Comparison of ENCODE assay signal across 26 cellular contexts in the genomic region with DNA sequence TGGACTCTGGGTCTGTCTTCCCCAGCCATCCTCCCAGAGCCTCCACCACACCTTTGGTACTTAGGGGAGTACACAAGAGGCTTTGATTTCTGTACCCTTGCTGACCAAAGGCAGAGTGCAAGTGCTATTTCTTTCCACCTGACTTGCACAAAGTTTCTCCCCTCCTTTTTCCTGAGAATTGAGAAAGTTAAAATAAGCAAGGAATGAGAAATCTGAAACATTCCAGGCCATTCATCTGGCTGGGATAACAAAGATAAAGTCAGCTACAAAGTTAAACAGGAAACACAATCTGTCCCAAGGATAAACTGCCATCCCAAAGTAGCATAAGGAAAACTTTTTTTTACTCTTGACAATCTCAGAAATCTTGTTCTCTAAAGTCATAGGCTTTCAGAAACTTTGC. TPM values are rescaled to one million over a fixed set of nuclear protein-coding genes. Genes with fewer than 3 reads are reported as not detected.
DNase-seq lines count a peak whose midpoint lies in the region; ATAC-seq, FAIRE-seq and TF ChIP-seq lines count a peak whose summit lies in the region.
"Had no signal": no experiment of that assay in that cellular context is flagged by ENCODE, and none has a peak within 500 bp of the region (broad histone marks: within the 10 kb centered on the region; RNA-seq: fewer than 3 reads in every experiment).

No MANE protein-coding gene starts in this region.

- H3K27ac ChIP-seq in GM23338 (ENCODE audit: low read depth): 0 out of 2 replicates have a peak overlapping the region, but pooled peaks have one; percentile 0
- no peak overlapping the region for H3K27ac ChIP-seq in endothelial cell of umbilical vein (ENCODE audit: insufficient read depth, low read depth, low read length)
- H3K27ac ChIP-seq in uterus: peak overlapping the region; percentile 77 to 78
- H3K27ac ChIP-seq in CD4-positive, alpha-beta memory T cell (ENCODE audit: low read depth, low read length): no peak overlapping the region
- H3K27ac ChIP-seq: A549, C4-2B, GM23248, SJCRH30 had no signal

- no peaks in the 10 kb centered on the region for H3K9me2 ChIP-seq in GM23338 (ENCODE audit: insufficient read depth)

- H3K4me3 Mint-ChIP-seq in GM23338: no peak overlapping the region
- H3K4me3 Mint-ChIP-seq in mesothelial cell of epicardium: no peak overlapping the region
- H3K4me3 Mint-ChIP-seq in CD4-positive, alpha-beta memory T cell: no peak overlapping the region
- H3K4me3 Mint-ChIP-seq: CD8-positive, alpha-beta memory T cell; HFFc6 had no signal

- H3K9me3 Mint-ChIP-seq in GM23338 (no peaks in the 10 kb centered on the region), mesothelial cell of epicardium (no peaks in the 10 kb centered on the region)
- H3K9me3 Mint-ChIP-seq in CD4-positive, alpha-beta memory T cell: no peaks in the 10 kb centered on the region
- H3K9me3 Mint-ChIP-seq: CD8-positive, alpha-beta memory T cell had no signal

- dilution Hi-C loops in endothelial cell of umbilical vein (cut with MboI; ENCODE audit: extremely low pct_ligation_motif_present, low sequenced_read_pairs): no loop called here

- FAIRE-seq in endothelial cell of umbilical vein (lab: Jason Lieb, UNC): peak; percentile 63
- FAIRE-seq: A549, HepG2, K562 had no signal

- H3K4me1 Mint-ChIP-seq in GM23338 (peaks cover 18% of the 10 kb centered on the region), mesothelial cell of epicardium (peaks cover 16% of the 10 kb centered on the region)
- H3K4me1 Mint-ChIP-seq in CD4-positive, alpha-beta memory T cell: no peaks in the 10 kb centered on the region
- H3K4me1 Mint-ChIP-seq: CD8-positive, alpha-beta memory T cell had no signal

- POLR2A ChIA-PET in endothelial cell of umbilical vein (lab: Charles Lee): no interaction called here
- POLR2A ChIA-PET in CD4-positive, alpha-beta memory T cell (lab: Charles Lee; ENCODE audit: partially characterized antibody): no interaction called here

- no peak overlapping the region for H3K27ac Mint-ChIP-seq in GM23338
- peak overlapping the region; percentile 45 for H3K27ac Mint-ChIP-seq in mesothelial cell of epicardium
- H3K27ac Mint-ChIP-seq in CD4-positive, alpha-beta memory T cell: no peak overlapping the region
- H3K27ac Mint-ChIP-seq: HFFc6 had no signal

- DNase-seq in GM23338 (ENCODE audit: low spot score) (no peak), endothelial cell of umbilical vein (ENCODE audit: low read depth, low spot score) (peak; percentile 75), mesothelial cell of epicardium (ENCODE audit: low spot score in 2 of 2, unreplicated experiment in 2 of 2) (no peak), uterus (no peak), epidermal melanocyte (ENCODE audit: insufficient read length, low spot score) (no peak)
- DNase-seq in CD4-positive, alpha-beta memory T cell: no peak
- DNase-seq: AML-193; Calu3; CD8-positive, alpha-beta memory T cell; DMS79 treated with DMSO at 0.1 percent for 48 hours; GM23248; HFFc6; MV-4-11; NCI-H1105; NCI-H1436 treated with DMSO at 0.1 percent for 48 hours; NCI-H1930; NCI-H446; NCI-H524 treated with DMSO at 0.1 percent for 48 hours; NCI-H774; SJCRH30 had no signal

- TF ChIP-seq POLR2A in endothelial cell of umbilical vein (IDR thresholded peaks at IDR 0.05; ENCODE audit: low read depth, low read length) (no peak), uterus (IDR thresholded peaks at IDR 0.05) (no peak)

- no peaks in the 10 kb centered on the region for H3K36me3 ChIP-seq in GM23338 (ENCODE audit: insufficient read depth)
- no peaks in the 10 kb centered on the region for H3K36me3 ChIP-seq in endothelial cell of umbilical vein (ENCODE audit: control insufficient read depth in 2 of 2, extremely low read depth in 1 of 2, insufficient read depth in 2 of 2, low read length in 2 of 2)
- no peaks in the 10 kb centered on the region for H3K36me3 ChIP-seq in uterus
- H3K36me3 ChIP-seq in CD4-positive, alpha-beta memory T cell (ENCODE audit: insufficient read depth, low read length): no peaks in the 10 kb centered on the region
- H3K36me3 ChIP-seq: HAP-1, SJCRH30 had no signal

- intact Hi-C loops in endothelial cell of umbilical vein (cut with micrococcal nuclease): no loop called here
- intact Hi-C loops in uterus (cut with DNase I; ENCODE audit: low total_unique reads): no loop called here
- intact Hi-C loops in CD4-positive, alpha-beta memory T cell (cut with micrococcal nuclease): no loop called here

- no peak overlapping the region for H3K4me2 ChIP-seq in GM23338
- H3K4me2 ChIP-seq in endothelial cell of umbilical vein (ENCODE audit: insufficient read depth, low read length): no peak overlapping the region
- H3K4me2 ChIP-seq: A549 had no signal

- H3K27me3 ChIP-seq in GM23338 (ENCODE audit: insufficient read depth) (no peaks in the 10 kb centered on the region), endothelial cell of umbilical vein (ENCODE audit: control insufficient read depth in 2 of 2, insufficient read depth in 2 of 2, low read length in 2 of 2) (no peaks in the 10 kb centered on the region), uterus (no peaks in the 10 kb centered on the region)
- H3K27me3 ChIP-seq in CD4-positive, alpha-beta memory T cell (ENCODE audit: insufficient read depth, low read length): no peaks in the 10 kb centered on the region
- H3K27me3 ChIP-seq: SJCRH30 had no signal

- H3K79me2 ChIP-seq in GM23338 (replicated peaks; ENCODE audit: insufficient read depth) (no peaks in the 10 kb centered on the region), endothelial cell of umbilical vein (ENCODE audit: control insufficient read depth, insufficient read depth, low read length) (no peaks in the 10 kb centered on the region)

- ATAC-seq in GM23338 (no peak), GM19452 (IDR thresholded peaks at IDR 0.05; ENCODE audit: unreplicated experiment) (no peak)

- peaks cover 4% of the 10 kb centered on the region for H3K27me3 Mint-ChIP-seq in GM23338 (ENCODE audit: insufficient read depth, low read depth, poor library complexity)
- no peaks in the 10 kb centered on the region for H3K27me3 Mint-ChIP-seq in mesothelial cell of epicardium (ENCODE audit: low read depth)
- H3K27me3 Mint-ChIP-seq in CD4-positive, alpha-beta memory T cell: peaks cover 0 to 3% of the 10 kb centered on the region in 2 donors
- H3K27me3 Mint-ChIP-seq: CD8-positive, alpha-beta memory T cell had no signal

- H2AFZ ChIP-seq in GM23338: no peak overlapping the region
- H2AFZ ChIP-seq in endothelial cell of umbilical vein (ENCODE audit: low read depth, low read length): no peak overlapping the region
- H2AFZ ChIP-seq: GM23248 had no signal

- no peaks in the 10 kb centered on the region for H3F3A ChIP-seq in GM23338 (replicated peaks; ENCODE audit: low read depth)

- H3K4me3 ChIP-seq in GM23338: no peak overlapping the region
- no peak overlapping the region for H3K4me3 ChIP-seq in endothelial cell of umbilical vein (replicated peaks in 1 of 3; ENCODE audit: insufficient read depth in 1 of 3, low read depth in 1 of 3, low read length in 3 of 3)
- no peak overlapping the region for H3K4me3 ChIP-seq in uterus
- no peak overlapping the region for H3K4me3 ChIP-seq in CD4-positive, alpha-beta memory T cell (ENCODE audit: low read length in 2 of 2)
- H3K4me3 ChIP-seq: A549, GM23248, HAP-1, K562, SJCRH30 had no signal

- H3K9me3 ChIP-seq in endothelial cell of umbilical vein (replicated peaks; ENCODE audit: control insufficient read depth, insufficient read depth, low read length) (no peaks in the 10 kb centered on the region), uterus (no peaks in the 10 kb centered on the region)
- H3K9me3 ChIP-seq in CD4-positive, alpha-beta memory T cell (ENCODE audit: control insufficient read depth in 1 of 2, low read length in 2 of 2): no peaks in the 10 kb centered on the region
- H3K9me3 ChIP-seq: A549, HAP-1, SJCRH30 had no signal

- H4K20me1 ChIP-seq in GM23338 (replicated peaks; ENCODE audit: insufficient read depth): no peaks in the 10 kb centered on the region
- no peaks in the 10 kb centered on the region for H4K20me1 ChIP-seq in endothelial cell of umbilical vein (replicated peaks; ENCODE audit: control insufficient read depth, extremely low read depth, insufficient read depth, low read length)

- BruUV-seq in endothelial cell of umbilical vein (replicated peaks; lab: Mats Ljungman, UMichigan): no TSS peak

- CTCF ChIA-PET in endothelial cell of umbilical vein (lab: Charles Lee): interaction anchor here (1.2 to 2.1 kb wide), 2 partner anchors 9 to 339 kb away, joined by 5 to 9 read pairs; no protein-coding TSS in a partner anchor
- CTCF ChIA-PET in CD4-positive, alpha-beta memory T cell (lab: Charles Lee; ENCODE audit: partially characterized antibody): interaction anchor here (5.6 kb wide), 1 partner anchor 10 kb away, joined by 32 read pairs; no protein-coding TSS in a partner anchor

- H3K9ac ChIP-seq in endothelial cell of umbilical vein (replicated peaks; ENCODE audit: extremely low read depth, insufficient read depth, low read length): no peak overlapping the region
- H3K9ac ChIP-seq: GM23248 had no signal

- H3K36me3 Mint-ChIP-seq in GM23338 (ENCODE audit: low read depth) (no peaks in the 10 kb centered on the region), mesothelial cell of epicardium (no peaks in the 10 kb centered on the region)
- H3K36me3 Mint-ChIP-seq in CD4-positive, alpha-beta memory T cell: no peaks in the 10 kb centered on the region
- H3K36me3 Mint-ChIP-seq: CD8-positive, alpha-beta memory T cell had no signal

- H3K9me1 ChIP-seq in endothelial cell of umbilical vein (replicated peaks; ENCODE audit: control insufficient read depth, extremely low read depth, insufficient read depth, low read length): no peaks in the 10 kb centered on the region

- TF ChIP-seq CTCF in GM23338 (conservative IDR thresholded peaks at IDR 0.05; ENCODE audit: low read depth in 2 of 2) (no peak), endothelial cell of umbilical vein (IDR thresholded peaks at IDR 0.05; ENCODE audit: extremely low read depth in 1 of 2, insufficient read depth in 1 of 2, low read depth in 1 of 2, low read length in 2 of 2) (no peak), mesothelial cell of epicardium (IDR thresholded peaks at IDR 0.05; ENCODE audit: unreplicated experiment) (no peak), uterus (IDR thresholded peaks at IDR 0.05) (no peak)

- H3K4me1 ChIP-seq in GM23338 (ENCODE audit: insufficient read depth) (peaks cover 15% of the 10 kb centered on the region), endothelial cell of umbilical vein (ENCODE audit: control insufficient read depth, extremely low read depth, insufficient read depth, low read length) (no peaks in the 10 kb centered on the region), uterus (no peaks in the 10 kb centered on the region)
- no peaks in the 10 kb centered on the region for H3K4me1 ChIP-seq in CD4-positive, alpha-beta memory T cell (ENCODE audit: insufficient read depth, low read length)
- H3K4me1 ChIP-seq: A549, HAP-1, SJCRH30 had no signal

RNA-seq across cellular contexts. Expression of a gene that starts 6.3 kb away (rescaled TPM):
- 205 and 311 TPM in 2 replicates for total RNA-seq in GM23338 (2014; rRNA removed; shearing (Covaris generic))
- polyA plus RNA-seq in GM23338 (2016; fragmentation: Nextera tagmentation; extraction: Ambion mirVana): 86.9 and 109 TPM in 2 replicates
- total RNA-seq in endothelial cell of umbilical vein: 59.3 and 74.0 TPM in 2 replicates
- 11.0 and 11.9 TPM in 2 replicates for polyA plus RNA-seq in endothelial cell of umbilical vein
- 17.6 and 18.1 TPM in 2 replicates for polyA plus RNA-seq in endothelial cell of umbilical vein (2011; cell fraction: cytosol; rRNA removed)
- polyA plus RNA-seq in endothelial cell of umbilical vein (2011; cell fraction: nucleus; rRNA removed): 18.8 and 25.3 TPM in 2 replicates
- 43.9 and 44.0 TPM in 2 replicates for polyA plus RNA-seq in endothelial cell of umbilical vein (2012)
- 26.9 and 30.1 TPM in 2 replicates for polyA minus RNA-seq in endothelial cell of umbilical vein
- polyA minus RNA-seq in endothelial cell of umbilical vein (2011; cell fraction: cytosol; rRNA and poly(A)+ RNA removed): 63.9 TPM
- 17.0 and 21.5 TPM in 2 replicates for polyA minus RNA-seq in endothelial cell of umbilical vein (2011; cell fraction: nucleus; rRNA and poly(A)+ RNA removed)
- total RNA-seq in mesothelial cell of epicardium: 129 to 140 TPM (median 132 TPM) in 3 replicates
- 100 to 1,000 TPM in 1 of 4 donors, 10 to 100 TPM in 3; 32.9 to 115 (median 57.7) TPM for total RNA-seq in uterus
- total RNA-seq in CD4-positive, alpha-beta memory T cell: 10 to 100 TPM; 39.4 to 49.9 TPM
- 10 to 100 TPM; 11.9 to 35.8 TPM for polyA plus RNA-seq in CD4-positive, alpha-beta memory T cell

Comparison
In these comparisons a context has a peak if more than half of its experiments do, and no peak if none do; other contexts are left out.
1. H3K27ac ChIP-seq: peak in GM23338 (single experiment) and uterus (2 of 2); none in endothelial cell of umbilical vein (single experiment) and CD4-positive, alpha-beta memory T cell (single experiment).